Comparison of ENCODE assay signal across 27 cellular contexts in the genomic region with DNA sequence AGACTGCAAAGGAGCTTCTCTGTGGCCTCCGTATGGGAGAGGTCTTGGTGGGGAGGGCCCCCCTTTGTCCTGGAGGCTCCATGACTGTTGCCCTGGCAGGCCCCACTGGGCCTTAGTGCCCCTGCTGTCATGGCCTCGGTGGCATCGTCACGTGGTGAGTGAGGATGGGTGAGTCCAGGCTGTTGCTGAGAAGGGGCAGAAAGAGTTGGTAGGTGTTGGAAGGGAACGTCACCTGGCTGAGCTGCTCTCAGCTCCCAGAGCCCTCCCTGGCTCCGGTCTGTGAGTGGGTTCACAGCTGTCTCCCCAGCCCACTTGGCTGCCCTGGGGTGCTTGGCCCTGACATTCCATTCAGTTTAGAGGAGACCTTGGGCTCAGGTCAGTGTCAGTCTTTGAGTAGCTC.
"Had no signal": no experiment of that assay in that cellular context is flagged by ENCODE, and none has a peak within 500 bp of the region (broad histone marks: within the 10 kb centered on the region; RNA-seq: fewer than 3 reads in every experiment).

No MANE protein-coding gene starts in this region.

- H3K36me3 ChIP-seq: neural progenitor cell, ovary had no signal

- H3K4me3 ChIP-seq: heart right ventricle, hepatocyte, left lung, lung, neural progenitor cell, ovary, prostate gland, skin epidermis, suprapubic skin, thoracic aorta, tibial artery, upper lobe of right lung had no signal

- ATAC-seq: heart right ventricle; left colon; left lung; naive thymus-derived CD4-positive, alpha-beta T cell; right cardiac atrium; sciatic nerve; stimulated activated effector memory CD8-positive, alpha-beta T cell treated with anti-CD3 and anti-CD28 coated beads, Interleukin-12 subunit alpha, Interleukin-12 subunit beta, amount 100 ng/mL, for 72 hours; upper lobe of right lung had no signal

- H3K9me3 Mint-ChIP-seq: mesothelial cell of epicardium; naive thymus-derived CD4-positive, alpha-beta T cell; nephron progenitor cell; neural progenitor cell; stimulated activated effector memory CD8-positive, alpha-beta T cell treated with anti-CD3 and anti-CD28 coated beads, Interleukin-12 subunit alpha, Interleukin-12 subunit beta, amount 100 ng/mL, for 72 hours; stimulated activated naive CD8-positive, alpha-beta T cell treated with anti-CD3 and anti-CD28 coated beads, Interleukin-15, Interleukin-2, amounts not matched to agents 100 ng/mL and 50 ng/mL, for 24 hours had no signal

- H3K79me2 ChIP-seq: hepatocyte had no signal

- H3K9me3 ChIP-seq: heart right ventricle, left lung, neutrophil, ovary, prostate gland, suprapubic skin, thoracic aorta, tibial artery, upper lobe of right lung had no signal

- H3K27me3 ChIP-seq: heart right ventricle, hepatocyte, left lung, neural progenitor cell, neutrophil, ovary, suprapubic skin, tibial artery, upper lobe of right lung had no signal

- H3K4me1 ChIP-seq: left lung, neural progenitor cell, prostate gland, tibial artery, upper lobe of right lung had no signal

- H3K27me3 Mint-ChIP-seq: naive thymus-derived CD4-positive, alpha-beta T cell; stimulated activated naive CD8-positive, alpha-beta T cell treated with anti-CD3 and anti-CD28 coated beads, Interleukin-15, Interleukin-2, amounts not matched to agents 100 ng/mL and 50 ng/mL, for 24 hours had no signal

- H3K27ac Mint-ChIP-seq: mesothelial cell of epicardium; nephron progenitor cell; neural progenitor cell; stimulated activated naive CD8-positive, alpha-beta T cell treated with anti-CD3 and anti-CD28 coated beads, Interleukin-15, Interleukin-2, amounts not matched to agents 100 ng/mL and 50 ng/mL, for 24 hours had no signal

- H3K4me3 Mint-ChIP-seq: mesothelial cell of epicardium; naive thymus-derived CD4-positive, alpha-beta T cell; nephron progenitor cell; neural progenitor cell; stimulated activated effector memory CD8-positive, alpha-beta T cell treated with anti-CD3 and anti-CD28 coated beads, Interleukin-12 subunit alpha, Interleukin-12 subunit beta, amount 100 ng/mL, for 72 hours; stimulated activated naive CD8-positive, alpha-beta T cell treated with anti-CD3 and anti-CD28 coated beads, Interleukin-15, Interleukin-2, amounts not matched to agents 100 ng/mL and 50 ng/mL, for 24 hours had no signal

- DNase-seq: heart right ventricle; left colon; mesendoderm; naive thymus-derived CD4-positive, alpha-beta T cell; nephron progenitor cell; occipital lobe; ovary; retina; right cardiac atrium; stimulated activated CD4-positive, alpha-beta T cell treated with anti-CD3 and anti-CD28 coated beads, Interleukin-4, amount 100 ng/mL, for 24 hours; stimulated activated naive CD4-positive, alpha-beta T cell; tibial artery; trophoblast cell had no signal

- H3K27ac ChIP-seq: heart right ventricle, hepatocyte, left lung, neural progenitor cell, neutrophil, ovary, prostate gland, skin epidermis, suprapubic skin, thoracic aorta, tibial artery, upper lobe of right lung had no signal

- H2AFZ ChIP-seq: hepatocyte, neural progenitor cell had no signal

- H3K4me1 Mint-ChIP-seq: mesothelial cell of epicardium; naive thymus-derived CD4-positive, alpha-beta T cell had no signal

- H3K4me2 ChIP-seq: hepatocyte, neural progenitor cell had no signal
